In genomic region chr12:92947589-92948215, GRCh38 we compare ENCODE assay signal across 1 cellular context.
A peak's percentile ranks its signal among the peaks of the same experiment; 100 is the strongest.
TF ChIP-seq lines count a peak whose summit lies in the region.

No MANE protein-coding gene starts in this region.

TF ChIP-seq in HepG2, 621 proteins besides CTCF, POLR2A, EP300 and RAD21 (continued from another document and continues in another):
- peak; percentile 38; the same call in 1 of the 2 replicates for TF ChIP-seq AHDC1 (CRISPR knock-in tag; IDR thresholded peaks at IDR 0.05; ENCODE audit: borderline replicate concordance)
- TF ChIP-seq ARID5B (CRISPR knock-in tag; IDR thresholded peaks at IDR 0.05) = peak; percentile 63; the same call in 1 of the 2 replicates
- TF ChIP-seq SOX13 (IDR thresholded peaks at IDR 0.05) = no peak
- TF ChIP-seq SOX13 (CRISPR knock-in tag; conservative IDR thresholded peaks at IDR 0.05 in 1 of 2, IDR thresholded peaks at IDR 0.05 in 1 of 2) = peak in 1 of 2 experiments; percentile 72; a peak in 2 of 4 replicates
- TF ChIP-seq SMAD3 (CRISPR knock-in tag; IDR thresholded peaks at IDR 0.05) = no peak
- TF ChIP-seq ZBTB2 (CRISPR knock-in tag; IDR thresholded peaks at IDR 0.05; ENCODE audit: low read depth) = no peak
- no peak for TF ChIP-seq GTF3A (CRISPR knock-in tag; conservative IDR thresholded peaks at IDR 0.05)
- TF ChIP-seq CCDC6 (CRISPR knock-in tag; IDR thresholded peaks at IDR 0.05) = no peak
- peak; percentile 16; the same call in 1 of the 2 replicates for TF ChIP-seq TCF7 (IDR thresholded peaks at IDR 0.05; ENCODE audit: low read depth)
- no peak for TF ChIP-seq POLR2AphosphoS2 (IDR thresholded peaks at IDR 0.05; ENCODE audit: low read depth, low read length)
- TF ChIP-seq ZMYM3 (CRISPR knock-in tag; IDR thresholded peaks at IDR 0.05) = peak; percentile 86
- TF ChIP-seq ZMYM2 (CRISPR knock-in tag; IDR thresholded peaks at IDR 0.05) = peak; percentile 27; the same call in 1 of the 2 replicates
- TF ChIP-seq HDAC2 (CRISPR knock-in tag; IDR thresholded peaks at IDR 0.05) = 0 out of 2 replicates have a peak, but pooled peaks have one; percentile 20
- TF ChIP-seq ISL2 (CRISPR knock-in tag; IDR thresholded peaks at IDR 0.05) = peak; percentile 51; the same call in 1 of the 2 replicates
- TF ChIP-seq HMG20B (CRISPR knock-in tag; conservative IDR thresholded peaks at IDR 0.05) = no peak
- TF ChIP-seq ZNF251 (CRISPR knock-in tag; IDR thresholded peaks at IDR 0.05) = no peak
- TF ChIP-seq ZNF256 (CRISPR knock-in tag; conservative IDR thresholded peaks at IDR 0.05) = no peak
- peak; percentile 64; the same call in 1 of the 2 replicates for TF ChIP-seq SOX5 (CRISPR knock-in tag; IDR thresholded peaks at IDR 0.05; ENCODE audit: borderline replicate concordance)
- TF ChIP-seq ZNF674 (CRISPR knock-in tag; IDR thresholded peaks at IDR 0.05; ENCODE audit: low read depth) = no peak
- TF ChIP-seq PBX2 (CRISPR knock-in tag; IDR thresholded peaks at IDR 0.05) = no peak
- no peak for TF ChIP-seq NFKBIZ (CRISPR knock-in tag; IDR thresholded peaks at IDR 0.05)
- no peak for TF ChIP-seq KDM5A (IDR thresholded peaks at IDR 0.05; ENCODE audit: borderline replicate concordance, low read length)
- no peak for TF ChIP-seq GFI1 (CRISPR knock-in tag; IDR thresholded peaks at IDR 0.05; ENCODE audit: borderline replicate concordance)
- TF ChIP-seq NCOA2 (CRISPR knock-in tag; IDR thresholded peaks at IDR 0.05) = peak; percentile 46; the same call in 1 of the 2 replicates
- TF ChIP-seq FOXP4 (CRISPR knock-in tag; IDR thresholded peaks at IDR 0.05) = peak; percentile 45; the same call in 1 of the 2 replicates
- no peak for TF ChIP-seq ZSCAN31 (CRISPR knock-in tag; IDR thresholded peaks at IDR 0.05; ENCODE audit: low read depth)
- TF ChIP-seq CERS6 (CRISPR knock-in tag; IDR thresholded peaks at IDR 0.05) = no peak
- no peak for TF ChIP-seq IRF1 (CRISPR knock-in tag; IDR thresholded peaks at IDR 0.05; ENCODE audit: low read depth)
- TF ChIP-seq FOXP1 (IDR thresholded peaks at IDR 0.05) = no peak
- peak; percentile 42; the same call in 1 of the 2 replicates for TF ChIP-seq FOXP1 (CRISPR knock-in tag; IDR thresholded peaks at IDR 0.05)
- no peak for TF ChIP-seq SMARCE1 (IDR thresholded peaks at IDR 0.05; ENCODE audit: borderline replicate concordance)
- no peak for TF ChIP-seq TEAD3 (CRISPR knock-in tag; optimal IDR thresholded peaks at IDR 0.05; ENCODE audit: borderline replicate concordance)
- TF ChIP-seq ZNF121 (CRISPR knock-in tag; IDR thresholded peaks at IDR 0.05) = peak; percentile 98
- no peak for TF ChIP-seq ZFP41 (CRISPR knock-in tag; IDR thresholded peaks at IDR 0.05; ENCODE audit: borderline replicate concordance)
- 0 out of 2 replicates have a peak, but pooled peaks have one; percentile 49 for TF ChIP-seq RCOR2 (CRISPR knock-in tag; IDR thresholded peaks at IDR 0.05)
- no peak for TF ChIP-seq ZNF550 (CRISPR knock-in tag; IDR thresholded peaks at IDR 0.05; ENCODE audit: borderline replicate concordance)
- no peak for TF ChIP-seq PTBP1 (IDR thresholded peaks at IDR 0.05; ENCODE audit: low read depth, low read length, poor library complexity, severe bottlenecking)
- no peak for TF ChIP-seq POLR2G (IDR thresholded peaks at IDR 0.05; ENCODE audit: low read depth, low read length)
- no peak for TF ChIP-seq ZNF34 (CRISPR knock-in tag; IDR thresholded peaks at IDR 0.05; ENCODE audit: borderline replicate concordance)
- TF ChIP-seq ZNF18 (CRISPR knock-in tag; IDR thresholded peaks at IDR 0.05; ENCODE audit: insufficient replicate concordance) = no peak
- no peak for TF ChIP-seq BRF2 (CRISPR knock-in tag; IDR thresholded peaks at IDR 0.05)
- no peak for TF ChIP-seq PLSCR1 (CRISPR knock-in tag; IDR thresholded peaks at IDR 0.05; ENCODE audit: borderline replicate concordance)
- TF ChIP-seq FOXA1 (IDR thresholded peaks at IDR 0.05) = no peak
- TF ChIP-seq FOXA1 (CRISPR knock-in tag; IDR thresholded peaks at IDR 0.05) = peak; percentile 35; the same call in 1 of the 2 replicates
- no peak for TF ChIP-seq KLF12 (CRISPR knock-in tag; IDR thresholded peaks at IDR 0.05; ENCODE audit: borderline replicate concordance)
